ENCODE assay signal across 1 cellular context in genomic region chr1:183635112-183635605, GRCh38.
TF ChIP-seq lines count a peak whose summit lies in the region.

No MANE protein-coding gene starts in this region.

TF ChIP-seq in K562, 482 proteins besides CTCF, POLR2A, EP300 and RAD21 (continued from another document and continues in another):
- TF ChIP-seq ZBTB43 (CRISPR knock-in tag; IDR thresholded peaks at IDR 0.05) (peak; percentile 85; the same call in 1 of the 2 replicates), PBX2 (CRISPR knock-in tag; IDR thresholded peaks at IDR 0.05; ENCODE audit: low read depth) (peak; percentile 10; the same call in 1 of the 2 replicates), PBX2 (tag; conservative IDR thresholded peaks at IDR 0.05; ENCODE audit: low read depth) (no peak), UBTF (IDR thresholded peaks at IDR 0.05; ENCODE audit: borderline replicate concordance in 1 of 2, low read depth in 2 of 2, low read length in 2 of 2) (peak; percentile 86 to 88; a peak in 3 of 4 replicates), CREB1 (IDR thresholded peaks at IDR 0.05) (no peak), CREB1 (CRISPR knock-in tag; IDR thresholded peaks at IDR 0.05) (0 out of 2 replicates have a peak, but pooled peaks have one; percentile 13), RBBP5 (IDR thresholded peaks at IDR 0.05; ENCODE audit: borderline replicate concordance, insufficient read depth, low read length, poor library complexity, severe bottlenecking) (peak; percentile 54), ZFX (CRISPR knock-in tag; IDR thresholded peaks at IDR 0.05) (no peak; the same call in 1 of the 2 replicates), ZBTB7A (IDR thresholded peaks at IDR 0.05; ENCODE audit: borderline replicate concordance, control insufficient read depth, low read depth, low read length) (no peak; the same call in 1 of the 2 replicates), ETV6 (IDR thresholded peaks at IDR 0.05; ENCODE audit: borderline replicate concordance in 1 of 2, low read depth in 2 of 2, low read length in 1 of 2) (no peak), ETV6 (CRISPR knock-in tag; IDR thresholded peaks at IDR 0.05; ENCODE audit: borderline replicate concordance) (0 out of 2 replicates have a peak, but pooled peaks have one; percentile 65), PRDM10 (IDR thresholded peaks at IDR 0.05; ENCODE audit: partially characterized antibody) (peak; percentile 17), KLF1 (tag; IDR thresholded peaks at IDR 0.05) (no peak), ETS1 (conservative IDR thresholded peaks at IDR 0.05; ENCODE audit: control insufficient read depth, low read depth, low read length) (peak; percentile 36; the same call in 1 of the 2 replicates), SMARCB1 (IDR thresholded peaks at IDR 0.05; ENCODE audit: insufficient read length, low read depth) (no peak), CHD1 (IDR thresholded peaks at IDR 0.05; ENCODE audit: low read length) (peak; percentile 79), BRF1 (IDR thresholded peaks at IDR 0.05; ENCODE audit: borderline replicate concordance, extremely low read depth, insufficient read length) (no peak), EGR1 (conservative IDR thresholded peaks at IDR 0.05) (peak; percentile 76), ZNF589 (CRISPR knock-in tag; IDR thresholded peaks at IDR 0.05; ENCODE audit: low read depth) (0 out of 2 replicates have a peak, but pooled peaks have one; percentile 36), YY1 (IDR thresholded peaks at IDR 0.05; ENCODE audit: borderline replicate concordance in 1 of 3, control insufficient read depth in 1 of 3, extremely low read depth in 1 of 3, insufficient read depth in 3 of 3, insufficient read length in 1 of 3, insufficient replicate concordance in 2 of 3, low read depth in 1 of 3, low read length in 2 of 3) (peak in 1 of 3 experiments; percentile 26), RBM22 (IDR thresholded peaks at IDR 0.05; ENCODE audit: low read depth, low read length, poor library complexity, severe bottlenecking) (peak; percentile 52), SOX6 (IDR thresholded peaks at IDR 0.05) (no peak), E2F6 (IDR thresholded peaks at IDR 0.05; ENCODE audit: borderline replicate concordance in 1 of 2, extremely low read depth in 1 of 2, insufficient read depth in 1 of 2, insufficient read length in 1 of 2, low read depth in 1 of 2, low read length in 1 of 2, poor library complexity in 1 of 2, severe bottlenecking in 1 of 2) (peak in 1 of 2 experiments; percentile 56), SREBF2 (CRISPR knock-in tag; IDR thresholded peaks at IDR 0.05) (no peak), RREB1 (CRISPR knock-in tag; IDR thresholded peaks at IDR 0.05) (no peak), ZBTB11 (CRISPR knock-in tag; IDR thresholded peaks at IDR 0.05) (no peak), GTF2E2 (tag; IDR thresholded peaks at IDR 0.05) (peak; percentile 26; the same call in 1 of the 2 replicates), ZNF79 (CRISPR knock-in tag; IDR thresholded peaks at IDR 0.05; ENCODE audit: low read depth) (no peak), ZNF316 (IDR thresholded peaks at IDR 0.05) (0 out of 2 replicates have a peak, but pooled peaks have one; percentile 31), NR1H2 (CRISPR knock-in tag; IDR thresholded peaks at IDR 0.05) (0 out of 2 replicates have a peak, but pooled peaks have one; percentile 24), FOXK1 (CRISPR knock-in tag; IDR thresholded peaks at IDR 0.05; ENCODE audit: borderline replicate concordance) (peak; percentile 83; the same call in 1 of the 2 replicates)
